13 cellular contexts compared by ENCODE assay signal in genomic region chr14:77544571-77544970, GRCh38. TPM values are rescaled to one million over a fixed set of nuclear protein-coding genes. Genes with fewer than 3 reads are reported as not detected.
"Had no signal": no experiment of that assay in that cellular context is flagged by ENCODE, and none has a peak within 500 bp of the region (broad histone marks: within the 10 kb centered on the region; RNA-seq: fewer than 3 reads in every experiment).

No MANE protein-coding gene starts in this region.

- H3K4me3 ChIP-seq: right lobe of liver, spleen had no signal

- H3K4me1 ChIP-seq: right lobe of liver had no signal

- H3K27me3 ChIP-seq: right lobe of liver, spleen had no signal

- H3K27ac ChIP-seq: right lobe of liver had no signal

- H3K9me3 Mint-ChIP-seq: T-cell had no signal

- H3K4me3 Mint-ChIP-seq: T-cell had no signal

- H3K27me3 Mint-ChIP-seq: T-cell had no signal

- ATAC-seq: activated CD4-positive, CD25-positive, alpha-beta regulatory T cell treated with anti-CD3 and anti-CD28 coated beads, Interleukin-2, amount 50 U/mL, for 24 hours; esophagus mucosa; left lobe of liver; right lobe of liver; T-cell had no signal

- H3K9me3 ChIP-seq: right lobe of liver, spleen had no signal

- DNase-seq: activated CD4-positive, alpha-beta T cell treated with anti-CD3 and anti-CD28 coated beads, Interleukin-2, amount 50 U/mL, for 1 hour; activated CD8-positive, alpha-beta memory T cell treated with anti-CD3 and anti-CD28 coated beads for 24 hours; activated naive CD4-positive, alpha-beta T cell; right lobe of liver; spleen; T-cell; T-helper 9 cell had no signal

- H3K27ac Mint-ChIP-seq: T-cell had no signal

RNA-seq across cellular contexts. Expression of gene ISM2, which starts 46.0 kb away (rescaled TPM):
- total RNA-seq: esophagus mucosa, left lobe of liver, lung microvascular endothelial cell, osteocyte, pulmonary artery endothelial cell, T-cell had no signal
- polyA plus RNA-seq: spleen had no signal
